Comparison of ENCODE assay signal across 32 cellular contexts in the genomic region with DNA sequence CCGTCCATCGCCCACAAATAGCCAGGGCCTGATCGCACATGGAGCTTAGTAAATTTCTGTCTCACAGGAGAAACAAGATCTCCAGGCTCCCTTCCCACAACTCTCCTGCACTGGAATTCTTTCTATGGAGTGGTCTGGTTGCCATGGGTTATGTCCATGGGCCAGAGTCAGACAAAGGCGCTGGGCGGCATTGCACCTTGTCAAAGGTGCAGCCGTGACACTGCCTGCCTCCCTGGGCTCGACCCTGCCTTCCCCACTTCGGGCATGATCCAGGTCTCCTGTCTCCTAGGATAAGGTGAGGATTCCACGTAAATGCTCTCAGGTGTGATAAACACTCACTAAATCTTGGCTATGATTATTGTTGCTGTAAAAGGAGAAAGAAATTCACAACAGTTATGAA.
"Had no signal": no experiment of that assay in that cellular context is flagged by ENCODE, and none has a peak within 500 bp of the region (broad histone marks: within the 10 kb centered on the region; RNA-seq: fewer than 3 reads in every experiment).

No MANE protein-coding gene starts in this region.

- H3K4me3 ChIP-seq: adrenal gland, body of pancreas had no signal

- FAIRE-seq: colon, endometrium, endothelial cell of umbilical vein, frontal cortex had no signal

- H3K27me3 ChIP-seq: adrenal gland, body of pancreas had no signal

- DNase-seq: activated B cell treated with CpG ODN at 0.5 μM for 24 hours; activated CD4-positive, alpha-beta T cell treated with anti-CD3 and anti-CD28 coated beads for 48 hours; activated CD4-positive, alpha-beta T cell treated with anti-CD3 and anti-CD28 coated beads, Interleukin-2, amount 50 U/mL, for 1 hour; activated CD4-positive, alpha-beta T cell treated with anti-CD3 and anti-CD28 coated beads, Interleukin-2, amount 50 U/mL, for 48 hours; activated CD8-positive, alpha-beta memory T cell treated with anti-CD3 and anti-CD28 coated beads for 24 hours; activated CD8-positive, alpha-beta T cell treated with anti-CD3 and anti-CD28 coated beads for 36 hours; activated effector memory CD4-positive, alpha-beta T cell treated with anti-CD3 and anti-CD28 coated beads, Interleukin-2, amount 50 U/mL, for 16 hours; activated naive CD4-positive, alpha-beta T cell treated with anti-CD3 and anti-CD28 coated beads for 36 hours; activated naive CD8-positive, alpha-beta T cell treated with anti-CD3 and anti-CD28 coated beads for 36 hours; activated naive CD8-positive, alpha-beta T cell treated with anti-CD3 and anti-CD28 coated beads, Interleukin-2, amount 50 U/mL, for 24 hours; activated T-cell treated with anti-CD3 and anti-CD28 coated beads, Interleukin-2, amount 50 U/mL, for 4 hours; adrenal gland; amygdala; aorta; body of pancreas; caudate nucleus; cortex of kidney; dermis blood vessel endothelial cell; effector CD4-positive, alpha-beta T cell; effector memory CD8-positive, alpha-beta T cell; foreskin fibroblast; T-helper 1 cell; T-helper 17 cell; T1000 had no signal

- H3K4me3 Mint-ChIP-seq: activated B cell treated with CpG ODN at 0.5 μM for 24 hours; activated CD8-positive, alpha-beta T cell treated with anti-CD3 and anti-CD28 coated beads for 36 hours; activated naive CD4-positive, alpha-beta T cell treated with anti-CD3 and anti-CD28 coated beads for 36 hours; activated naive CD4-positive, alpha-beta T cell treated with anti-CD3 and anti-CD28 coated beads, Interleukin-2, amount 50 U/mL, for 24 hours; activated naive CD8-positive, alpha-beta T cell treated with anti-CD3 and anti-CD28 coated beads for 36 hours; activated naive CD8-positive, alpha-beta T cell treated with anti-CD3 and anti-CD28 coated beads, Interleukin-2, amount 50 U/mL, for 24 hours; activated T-cell treated with anti-CD3 and anti-CD28 coated beads, Interleukin-2, amount 50 U/mL, for 4 hours; effector memory CD8-positive, alpha-beta T cell; T-helper 17 cell; T-helper 2 cell treated with Interferon-gamma antibody and Interleukin-4, amounts not matched to agents 5 μg/mL and 100 μg/mL, for 36 hours had no signal

- H3K27ac Mint-ChIP-seq: activated B cell treated with CpG ODN at 0.5 μM for 24 hours; activated CD8-positive, alpha-beta T cell treated with anti-CD3 and anti-CD28 coated beads for 36 hours; activated naive CD4-positive, alpha-beta T cell treated with anti-CD3 and anti-CD28 coated beads for 36 hours; activated naive CD4-positive, alpha-beta T cell treated with anti-CD3 and anti-CD28 coated beads, Interleukin-2, amount 50 U/mL, for 24 hours; activated naive CD8-positive, alpha-beta T cell treated with anti-CD3 and anti-CD28 coated beads for 36 hours; activated naive CD8-positive, alpha-beta T cell treated with anti-CD3 and anti-CD28 coated beads, Interleukin-2, amount 50 U/mL, for 24 hours; activated T-helper 2 cell treated with anti-CD3 and anti-CD28 coated beads, Interferon-gamma antibody, Interleukin-2, Interleukin-4, amounts not matched to agents 10 μg/mL and 5 μg/mL and 100 μg/mL, durations not matched to agents 14 hours and 24 hours and 36 hours; effector memory CD8-positive, alpha-beta T cell; T-helper 17 cell; T-helper 2 cell treated with Interferon-gamma antibody and Interleukin-4, amounts not matched to agents 5 μg/mL and 100 μg/mL, for 36 hours had no signal

- H3K9me3 ChIP-seq: adrenal gland, body of pancreas had no signal

- H3K27ac ChIP-seq: adrenal gland, epithelial cell of prostate had no signal

- H3K36me3 Mint-ChIP-seq: activated naive CD4-positive, alpha-beta T cell treated with anti-CD3 and anti-CD28 coated beads, Interleukin-2, amount 50 U/mL, for 24 hours; activated naive CD8-positive, alpha-beta T cell treated with anti-CD3 and anti-CD28 coated beads for 36 hours had no signal

- H3K27me3 Mint-ChIP-seq: activated B cell treated with CpG ODN at 0.5 μM for 24 hours; activated CD8-positive, alpha-beta T cell treated with anti-CD3 and anti-CD28 coated beads for 36 hours; activated naive CD8-positive, alpha-beta T cell treated with anti-CD3 and anti-CD28 coated beads, Interleukin-2, amount 50 U/mL, for 24 hours; effector memory CD8-positive, alpha-beta T cell had no signal

- H3K9me3 Mint-ChIP-seq: activated B cell treated with CpG ODN at 0.5 μM for 24 hours; activated CD8-positive, alpha-beta T cell treated with anti-CD3 and anti-CD28 coated beads for 36 hours; activated naive CD4-positive, alpha-beta T cell treated with anti-CD3 and anti-CD28 coated beads for 36 hours; activated naive CD4-positive, alpha-beta T cell treated with anti-CD3 and anti-CD28 coated beads, Interleukin-2, amount 50 U/mL, for 24 hours; activated naive CD8-positive, alpha-beta T cell treated with anti-CD3 and anti-CD28 coated beads for 36 hours; activated naive CD8-positive, alpha-beta T cell treated with anti-CD3 and anti-CD28 coated beads, Interleukin-2, amount 50 U/mL, for 24 hours; activated T-cell treated with anti-CD3 and anti-CD28 coated beads, Interleukin-2, amount 50 U/mL, for 4 hours; activated T-helper 2 cell treated with anti-CD3 and anti-CD28 coated beads, Interferon-gamma antibody, Interleukin-2, Interleukin-4, amounts not matched to agents 10 μg/mL and 5 μg/mL and 100 μg/mL, durations not matched to agents 14 hours and 24 hours and 36 hours; T-helper 2 cell treated with Interferon-gamma antibody and Interleukin-4, amounts not matched to agents 5 μg/mL and 100 μg/mL, for 36 hours had no signal

- H3K4me1 Mint-ChIP-seq: activated B cell treated with CpG ODN at 0.5 μM for 24 hours; activated naive CD4-positive, alpha-beta T cell treated with anti-CD3 and anti-CD28 coated beads, Interleukin-2, amount 50 U/mL, for 24 hours; activated naive CD8-positive, alpha-beta T cell treated with anti-CD3 and anti-CD28 coated beads for 36 hours; activated naive CD8-positive, alpha-beta T cell treated with anti-CD3 and anti-CD28 coated beads, Interleukin-2, amount 50 U/mL, for 24 hours; T-helper 17 cell had no signal

- H3K36me3 ChIP-seq: adrenal gland had no signal
